ENCODE assay signal across 1 cellular context in the genomic region with DNA sequence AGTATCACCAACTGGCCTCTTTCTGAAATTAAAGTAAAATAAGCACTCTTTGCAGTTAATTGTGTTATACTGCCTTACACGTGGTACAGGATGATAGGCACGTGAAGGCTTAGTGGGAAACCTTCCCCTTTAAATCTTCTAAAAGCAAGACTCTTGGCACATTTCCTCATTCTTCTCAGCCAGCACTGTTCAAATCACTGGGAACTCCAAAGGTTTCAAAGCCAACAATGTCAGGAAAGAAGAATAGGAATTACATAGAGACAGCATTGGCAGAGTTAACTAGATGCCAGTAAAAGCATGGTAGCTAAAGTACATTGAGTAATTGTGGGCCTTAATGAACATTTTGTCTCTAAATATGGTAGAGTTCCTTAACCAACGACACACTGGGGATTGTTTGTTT.
TF ChIP-seq lines count a peak whose summit lies in the region.

No MANE protein-coding gene starts in this region.

TF ChIP-seq in HepG2, 621 proteins besides CTCF, POLR2A, EP300 and RAD21 (continued from another document):
- TF ChIP-seq, protein P1, sequence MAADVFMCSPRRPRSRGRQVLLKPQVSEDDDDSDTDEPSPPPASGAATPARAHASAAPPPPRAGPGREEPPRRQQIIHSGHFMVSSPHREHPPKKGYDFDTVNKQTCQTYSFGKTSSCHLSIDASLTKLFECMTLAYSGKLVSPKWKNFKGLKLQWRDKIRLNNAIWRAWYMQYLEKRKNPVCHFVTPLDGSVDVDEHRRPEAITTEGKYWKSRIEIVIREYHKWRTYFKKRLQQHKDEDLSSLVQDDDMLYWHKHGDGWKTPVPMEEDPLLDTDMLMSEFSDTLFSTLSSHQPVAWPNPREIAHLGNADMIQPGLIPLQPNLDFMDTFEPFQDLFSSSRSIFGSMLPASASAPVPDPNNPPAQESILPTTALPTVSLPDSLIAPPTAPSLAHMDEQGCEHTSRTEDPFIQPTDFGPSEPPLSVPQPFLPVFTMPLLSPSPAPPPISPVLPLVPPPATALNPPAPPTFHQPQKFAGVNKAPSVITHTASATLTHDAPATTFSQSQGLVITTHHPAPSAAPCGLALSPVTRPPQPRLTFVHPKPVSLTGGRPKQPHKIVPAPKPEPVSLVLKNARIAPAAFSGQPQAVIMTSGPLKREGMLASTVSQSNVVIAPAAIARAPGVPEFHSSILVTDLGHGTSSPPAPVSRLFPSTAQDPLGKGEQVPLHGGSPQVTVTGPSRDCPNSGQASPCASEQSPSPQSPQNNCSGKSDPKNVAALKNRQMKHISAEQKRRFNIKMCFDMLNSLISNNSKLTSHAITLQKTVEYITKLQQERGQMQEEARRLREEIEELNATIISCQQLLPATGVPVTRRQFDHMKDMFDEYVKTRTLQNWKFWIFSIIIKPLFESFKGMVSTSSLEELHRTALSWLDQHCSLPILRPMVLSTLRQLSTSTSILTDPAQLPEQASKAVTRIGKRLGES (CRISPR knock-in tag; IDR thresholded peaks at IDR 0.05; ENCODE audit: borderline replicate concordance) = no peak
- TF ChIP-seq NCOA1 (CRISPR knock-in tag; IDR thresholded peaks at IDR 0.05) = no peak
- TF ChIP-seq ZNF18 (CRISPR knock-in tag; IDR thresholded peaks at IDR 0.05; ENCODE audit: insufficient replicate concordance) = no peak
- TF ChIP-seq HMG20B (CRISPR knock-in tag; conservative IDR thresholded peaks at IDR 0.05) = no peak
- no peak for TF ChIP-seq ZNF570 (CRISPR knock-in tag; IDR thresholded peaks at IDR 0.05; ENCODE audit: borderline replicate concordance)
- no peak for TF ChIP-seq ZNF546 (CRISPR knock-in tag; conservative IDR thresholded peaks at IDR 0.05)
- TF ChIP-seq ZNF761 (CRISPR knock-in tag; conservative IDR thresholded peaks at IDR 0.05) = no peak
- TF ChIP-seq ZKSCAN5 (CRISPR knock-in tag; IDR thresholded peaks at IDR 0.05) = no peak
